11 cellular contexts compared by ENCODE assay signal in genomic region chr12:31714406-31715271, GRCh38. TPM values are rescaled to one million over a fixed set of nuclear protein-coding genes. Genes with fewer than 3 reads are reported as not detected.
DNase-seq lines count a peak whose midpoint lies in the region; ATAC-seq, FAIRE-seq and TF ChIP-seq lines count a peak whose summit lies in the region.
"Had no signal": no experiment of that assay in that cellular context is flagged by ENCODE, and none has a peak within 500 bp of the region (broad histone marks: within the 10 kb centered on the region; RNA-seq: fewer than 3 reads in every experiment).

No MANE protein-coding gene starts in this region.

- no peaks in the 10 kb centered on the region for H3K27me3 ChIP-seq in layer of hippocampus (ENCODE audit: control insufficient read depth, insufficient read depth, low read length)
- H3K27me3 ChIP-seq in foreskin keratinocyte: no peaks in the 10 kb centered on the region

- POLR2A ChIA-PET in A549 (lab: Yijun Ruan, JAX): no interaction called here

- peak; percentile 72 for FAIRE-seq in A549 (lab: Jason Lieb, UNC)

- TF ChIP-seq POLR2A in A549 (IDR thresholded peaks at IDR 0.05; ENCODE audit: low read length): no peak

- peak overlapping the region in 1 of 2 experiments; percentile 19; a peak in 1 of 6 replicates for H3K27ac ChIP-seq in A549
- H3K27ac ChIP-seq in layer of hippocampus (ENCODE audit: low read depth, low read length): peak overlapping the region; percentile 57
- H3K27ac ChIP-seq in foreskin keratinocyte: no peak overlapping the region
- H3K27ac ChIP-seq: SK-N-MC had no signal

- peaks cover 24% of the 10 kb centered on the region for H3K36me3 Mint-ChIP-seq in activated T-helper 17 cell treated with anti-CD3 and anti-CD28 coated beads, Interleukin-2, amount 50 U/mL, for 72 hours (ENCODE audit: low read depth)

- ATAC-seq in A549 (no peak), GM19324 (IDR thresholded peaks at IDR 0.05; ENCODE audit: low FRiP score, unreplicated experiment) (peak; percentile 31), HG03354 (IDR thresholded peaks at IDR 0.05; ENCODE audit: poor library complexity, severe bottlenecking, unreplicated experiment) (peak; percentile 32), foreskin keratinocyte (no peak), Right ventricle myocardium superior (ENCODE audit: poor library complexity) (no peak)
- ATAC-seq in activated T-helper 17 cell treated with anti-CD3 and anti-CD28 coated beads, Interleukin-2, amount 50 U/mL, for 72 hours (replicated peaks): no peak

- DNase-seq in A549 (ENCODE audit: low read depth in 1 of 2, low spot score in 1 of 2) (no peak), foreskin keratinocyte (no peak), CD1c-positive myeloid dendritic cell (ENCODE audit: extremely low spot score) (no peak), Right ventricle myocardium superior (no peak)
- DNase-seq: GOT3 had no signal

- TF ChIP-seq CTCF in A549 (IDR thresholded peaks at IDR 0.05) (no peak), foreskin keratinocyte (conservative IDR thresholded peaks at IDR 0.05) (no peak)

- H3K9me3 Mint-ChIP-seq in activated T-helper 17 cell treated with anti-CD3 and anti-CD28 coated beads, Interleukin-2, amount 50 U/mL, for 72 hours: peaks cover 11% of the 10 kb centered on the region

- no peak for TF ChIP-seq RAD21 in A549 (conservative IDR thresholded peaks at IDR 0.05 in 1 of 2, IDR thresholded peaks at IDR 0.05 in 1 of 2)

- no peak overlapping the region for H3K4me2 ChIP-seq in A549

- no peak for TF ChIP-seq EP300 in A549 (IDR thresholded peaks at IDR 0.05)

- CTCF ChIA-PET in A549 (lab: Yijun Ruan, JAX): interaction anchor here (0.6 to 1.9 kb wide), 10 partner anchors 12 to 598 kb away, joined by 3 to 5 read pairs (median 3); no protein-coding TSS in a partner anchor

- H3K4me3 Mint-ChIP-seq in activated T-helper 17 cell treated with anti-CD3 and anti-CD28 coated beads, Interleukin-2, amount 50 U/mL, for 72 hours: no peak overlapping the region
- H3K4me3 Mint-ChIP-seq: brain had no signal

- H3K27me3 Mint-ChIP-seq in activated T-helper 17 cell treated with anti-CD3 and anti-CD28 coated beads, Interleukin-2, amount 50 U/mL, for 72 hours: no peaks in the 10 kb centered on the region
- H3K27me3 Mint-ChIP-seq: brain had no signal

- 0 out of 3 replicates have a peak, but pooled peaks cover 4% of the 10 kb centered on the region for H3K9me3 ChIP-seq in A549

- H3K27ac Mint-ChIP-seq in activated T-helper 17 cell treated with anti-CD3 and anti-CD28 coated beads, Interleukin-2, amount 50 U/mL, for 72 hours: no peak overlapping the region
- H3K27ac Mint-ChIP-seq: brain had no signal

- H3K4me1 ChIP-seq in A549: no peaks in the 10 kb centered on the region
- no peaks in the 10 kb centered on the region for H3K4me1 ChIP-seq in foreskin keratinocyte

- intact Hi-C loops in Right ventricle myocardium superior (cut with DNase I): no loop called here

- 83% methylated on average over 3 of the region's 3 CpGs for WGBS in A549 (ENCODE audit: missing lambda C conversion rate)

- H3K4me3 ChIP-seq in A549: no peak overlapping the region
- H3K4me3 ChIP-seq: SK-N-MC had no signal

- H3K4me1 Mint-ChIP-seq in activated T-helper 17 cell treated with anti-CD3 and anti-CD28 coated beads, Interleukin-2, amount 50 U/mL, for 72 hours: no peaks in the 10 kb centered on the region
- H3K4me1 Mint-ChIP-seq: brain had no signal

TF ChIP-seq in A549, 52 proteins besides CTCF, POLR2A, EP300 and RAD21:
- TF ChIP-seq CBX2 (IDR thresholded peaks at IDR 0.05; ENCODE audit: borderline replicate concordance, low read depth) (no peak), TP53 (CRISPR knock-in tag; IDR thresholded peaks at IDR 0.05) (no peak), HDAC2 (IDR thresholded peaks at IDR 0.05) (no peak), MAFK (IDR thresholded peaks at IDR 0.05; ENCODE audit: partially characterized antibody) (no peak), RARB (CRISPR knock-in tag; IDR thresholded peaks at IDR 0.05) (no peak), MAX (IDR thresholded peaks at IDR 0.05) (no peak), RNF2 (IDR thresholded peaks at IDR 0.05; ENCODE audit: borderline replicate concordance, low read depth) (no peak), REST (IDR thresholded peaks at IDR 0.05) (no peak), MYC (IDR thresholded peaks at IDR 0.05; ENCODE audit: borderline replicate concordance, low read length) (no peak), TFCP2L1 (CRISPR knock-in tag; IDR thresholded peaks at IDR 0.05) (no peak), NFE2L2 (conservative IDR thresholded peaks at IDR 0.05; ENCODE audit: low read length) (no peak), FOSL2 (IDR thresholded peaks at IDR 0.05) (no peak), FOSL2 (CRISPR knock-in tag; IDR thresholded peaks at IDR 0.05) (no peak), CHD4 (IDR thresholded peaks at IDR 0.05; ENCODE audit: borderline replicate concordance) (no peak), ZSCAN20 (CRISPR knock-in tag; IDR thresholded peaks at IDR 0.05) (no peak), SMC3 (IDR thresholded peaks at IDR 0.05) (no peak), HOXA7 (CRISPR knock-in tag; IDR thresholded peaks at IDR 0.05) (no peak), EHMT2 (IDR thresholded peaks at IDR 0.05; ENCODE audit: low read depth) (no peak)
- TF ChIP-seq, protein P1, sequence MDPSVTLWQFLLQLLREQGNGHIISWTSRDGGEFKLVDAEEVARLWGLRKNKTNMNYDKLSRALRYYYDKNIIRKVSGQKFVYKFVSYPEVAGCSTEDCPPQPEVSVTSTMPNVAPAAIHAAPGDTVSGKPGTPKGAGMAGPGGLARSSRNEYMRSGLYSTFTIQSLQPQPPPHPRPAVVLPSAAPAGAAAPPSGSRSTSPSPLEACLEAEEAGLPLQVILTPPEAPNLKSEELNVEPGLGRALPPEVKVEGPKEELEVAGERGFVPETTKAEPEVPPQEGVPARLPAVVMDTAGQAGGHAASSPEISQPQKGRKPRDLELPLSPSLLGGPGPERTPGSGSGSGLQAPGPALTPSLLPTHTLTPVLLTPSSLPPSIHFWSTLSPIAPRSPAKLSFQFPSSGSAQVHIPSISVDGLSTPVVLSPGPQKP (IDR thresholded peaks at IDR 0.05; ENCODE audit: low read depth, low read length): no peak

RNA-seq across cellular contexts. Expression of gene AMN1, which starts 14.2 kb away (rescaled TPM):
- polyA plus RNA-seq in A549 (2011; rRNA removed) (50.9 and 53.3 TPM in 2 replicates), A549 (2017; fragmentation: RNase III; extraction: RNeasy Plus Mini Kit Qiagen cat#74134 plus additional on column Dnase treatment) (14.8 to 20.0 TPM (median 18.5 TPM) in 3 replicates), foreskin keratinocyte (4.8 and 5.8 TPM in 2 replicates)
- 10.5 and 10.9 TPM in 2 replicates for polyA plus RNA-seq in A549 (2012; cell fraction: cytosol; rRNA removed)
- polyA plus RNA-seq in A549 (2012; cell fraction: nucleus; rRNA removed): 3.2 and 5.9 TPM in 2 replicates
- polyA minus RNA-seq in A549 (2011; rRNA and poly(A)+ RNA removed): 11.2 and 15.8 TPM in 2 replicates
- 1 to 10 TPM; 5.7 to 7.7 TPM for total RNA-seq in activated T-helper 17 cell treated with anti-CD3 and anti-CD28 coated beads, Interleukin-2, amount 50 U/mL, for 72 hours
- total RNA-seq in foreskin keratinocyte (5.6 and 5.9 TPM in 2 replicates), Right ventricle myocardium superior (9.7 TPM)

RNA-seq across cellular contexts. Expression of gene ETFBKMT, which starts 55.2 kb away (rescaled TPM):
- 1.4 and 1.7 TPM in 2 replicates for polyA plus RNA-seq in A549 (2011; rRNA removed)
- polyA plus RNA-seq in A549 (2012; cell fraction: cytosol; rRNA removed): 0.43 and 0.59 TPM in 2 replicates
- 0.13 and 0.43 TPM in 2 replicates for polyA plus RNA-seq in A549 (2012; cell fraction: nucleus; rRNA removed)
- polyA plus RNA-seq in A549 (2017; fragmentation: RNase III; extraction: RNeasy Plus Mini Kit Qiagen cat#74134 plus additional on column Dnase treatment): 0.63 to 1.1 TPM (median 0.87 TPM) in 3 replicates
- 1.5 TPM in 2 replicates for polyA minus RNA-seq in A549 (2011; rRNA and poly(A)+ RNA removed)
- 1 to 10 TPM in 1 of 2 donors, under 1 TPM in 1; 0.24 to 1.2 TPM for total RNA-seq in activated T-helper 17 cell treated with anti-CD3 and anti-CD28 coated beads, Interleukin-2, amount 50 U/mL, for 72 hours
- total RNA-seq in foreskin keratinocyte: 1.4 and 1.6 TPM in 2 replicates
- 0.94 and 0.96 TPM in 2 replicates for polyA plus RNA-seq in foreskin keratinocyte
- total RNA-seq in Right ventricle myocardium superior: 7.0 TPM

Comparison
In these comparisons a context has a peak if more than half of its experiments do, and no peak if none do; other contexts are left out.
1. ATAC-seq: peak in GM19324 (single experiment) and HG03354 (single experiment); none in A549 (0 of 2), activated T-helper 17 cell treated with anti-CD3 and anti-CD28 coated beads, Interleukin-2, amount 50 U/mL, for 72 hours (single experiment), foreskin keratinocyte (single experiment) and Right ventricle myocardium superior (single experiment).